Comparison of ENCODE assay signal across 8 cellular contexts in the genomic region with DNA sequence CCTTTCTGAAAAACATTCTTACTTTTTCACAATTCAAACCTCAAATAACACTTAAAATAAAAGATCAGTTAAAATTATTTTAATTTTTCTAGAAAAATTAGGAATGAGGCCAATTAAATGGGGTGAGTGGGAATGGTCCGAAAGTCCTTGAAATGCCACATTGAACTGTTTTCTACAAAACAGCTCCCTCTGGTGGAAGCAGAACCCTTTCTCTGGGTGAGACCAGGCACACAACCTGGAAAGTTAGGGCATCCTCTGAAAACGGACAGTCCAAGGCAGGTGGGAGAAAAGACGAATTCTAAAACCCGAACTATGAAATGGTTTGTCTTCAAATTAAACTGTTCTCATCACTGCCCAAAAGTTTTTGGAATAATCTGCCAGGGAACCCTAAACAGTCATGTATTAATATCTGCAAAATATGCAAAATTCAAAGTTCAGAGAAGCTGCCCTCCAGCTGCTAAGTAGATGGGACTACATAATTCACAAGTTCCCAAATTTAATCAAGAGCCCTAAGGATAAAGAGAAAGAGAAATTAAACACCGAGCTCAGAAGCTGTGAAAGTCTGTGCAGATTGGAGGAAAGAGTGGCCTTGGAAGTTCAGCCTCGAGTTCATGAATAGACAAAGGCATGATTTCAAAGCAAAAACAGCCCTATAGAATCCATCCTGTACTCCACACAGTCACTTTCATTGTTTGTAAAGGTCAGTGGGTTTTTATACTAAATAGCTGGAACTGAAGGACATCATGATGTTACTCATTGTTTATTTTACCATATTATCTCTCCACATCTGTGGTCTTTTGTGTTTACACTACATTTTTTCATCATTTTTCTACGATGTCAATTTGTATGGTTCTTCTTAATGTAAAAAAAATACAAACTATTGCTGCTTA.
DNase-seq lines count a peak whose midpoint lies in the region; ATAC-seq and TF ChIP-seq lines count a peak whose summit lies in the region.

No MANE protein-coding gene starts in this region.

- H3K4me1 Mint-ChIP-seq in neural progenitor cell, result peaks cover 4% of the 10 kb centered on the region

- H3K79me2 ChIP-seq in fibroblast of lung (ENCODE audit: control insufficient read depth, insufficient read depth, low read length) (no peaks in the 10 kb centered on the region), neural progenitor cell (ENCODE audit: low read depth) (no peaks in the 10 kb centered on the region)

- no peaks in the 10 kb centered on the region for H3K27me3 ChIP-seq in fibroblast of lung (ENCODE audit: control insufficient read depth, insufficient read depth, low read length)
- H3K27me3 ChIP-seq in neural progenitor cell, result no peaks in the 10 kb centered on the region

- peaks cover 2% of the 10 kb centered on the region for H3K9me3 Mint-ChIP-seq in neural progenitor cell

- no peak overlapping the region for H3K9ac ChIP-seq in fibroblast of lung (ENCODE audit: insufficient read depth, low read length)
- no peak overlapping the region for H3K9ac ChIP-seq in neural progenitor cell

- H3K36me3 ChIP-seq in fibroblast of lung (ENCODE audit: control insufficient read depth, insufficient read depth, low read length) (no peaks in the 10 kb centered on the region), neural progenitor cell (no peaks in the 10 kb centered on the region)

- H3K4me3 Mint-ChIP-seq in neural progenitor cell, result no peak overlapping the region

- H3K4me1 ChIP-seq in fibroblast of lung (ENCODE audit: control insufficient read depth, extremely low read depth, insufficient read depth, low read length), result peaks cover 4% of the 10 kb centered on the region
- no peaks in the 10 kb centered on the region for H3K4me1 ChIP-seq in neural progenitor cell

- H3K9me3 ChIP-seq in fibroblast of lung (ENCODE audit: control insufficient read depth, insufficient read depth, low read depth, low read length) (no peaks in the 10 kb centered on the region), neural progenitor cell (ENCODE audit: low read depth) (no peaks in the 10 kb centered on the region)

- no peak overlapping the region for H3K27ac Mint-ChIP-seq in neural progenitor cell

- H2AFZ ChIP-seq in fibroblast of lung (ENCODE audit: low read length) (no peak overlapping the region), neural progenitor cell (replicated peaks) (no peak overlapping the region)

- no peak for ATAC-seq in GM18909 (IDR thresholded peaks at IDR 0.05; ENCODE audit: poor library complexity, unreplicated experiment)

- H3K27ac ChIP-seq in fibroblast of lung (ENCODE audit: insufficient read depth, low read length) (no peak overlapping the region), neural progenitor cell (no peak overlapping the region)

- no peaks in the 10 kb centered on the region for H4K20me1 ChIP-seq in fibroblast of lung (ENCODE audit: control insufficient read depth, extremely low read depth, insufficient read depth, low read length)
- no peaks in the 10 kb centered on the region for H4K20me1 ChIP-seq in neural progenitor cell (ENCODE audit: low read depth)

- H3K4me3 ChIP-seq in Jurkat, Clone E6-1 (ENCODE audit: low read length), result no peak overlapping the region
- H3K4me3 ChIP-seq in fibroblast of lung (replicated peaks in 1 of 4; ENCODE audit: control extremely low read depth in 1 of 4, insufficient read depth in 1 of 4, low read depth in 3 of 4, low read length in 4 of 4) (peak overlapping the region in 1 of 4 experiments; percentile 19), neural progenitor cell (no peak overlapping the region)

- no peaks in the 10 kb centered on the region for H3F3A ChIP-seq in neural progenitor cell (ENCODE audit: low read depth)

- peak; percentile 23 for DNase-seq in SIG-M5 treated with dmso at 0.1 percent for 504 hours (lab: John Stamatoyannopoulos, UW; ENCODE audit: unreplicated experiment)
- DNase-seq in SIG-M5 (lab: John Stamatoyannopoulos, UW), result no peak
- DNase-seq in Jurkat, Clone E6-1 (ENCODE audit: low read depth, low spot score), result peak; percentile 26
- DNase-seq in SW480 (ENCODE audit: low spot score), result peak; percentile 42
- peak; percentile 37 to 80 for DNase-seq in fibroblast of lung (ENCODE audit: low read depth in 2 of 2)
- DNase-seq in neural progenitor cell (ENCODE audit: low spot score), result peak; percentile 79
- no peak for DNase-seq in NK-92 treated with Interleukin-12 subunit alpha and Interleukin-12 subunit beta, amount 100 ng/mL, for 24 hours (lab: John Stamatoyannopoulos, UW)

- TF ChIP-seq CTCF in fibroblast of lung (conservative IDR thresholded peaks at IDR 0.05 in 1 of 2, IDR thresholded peaks at IDR 0.05 in 1 of 2; ENCODE audit: low read depth in 1 of 2, low read length in 2 of 2), result peak; percentile 81 to 84
- TF ChIP-seq CTCF in neural progenitor cell (IDR thresholded peaks at IDR 0.05), result peak; percentile 81

- H3K27me3 Mint-ChIP-seq in neural progenitor cell (ENCODE audit: insufficient read depth, low read depth), result no peaks in the 10 kb centered on the region

- H3K4me2 ChIP-seq in fibroblast of lung (ENCODE audit: extremely low read depth, insufficient read depth, low read length), result no peak overlapping the region
- no peak overlapping the region for H3K4me2 ChIP-seq in neural progenitor cell

- H3K36me3 Mint-ChIP-seq in neural progenitor cell, result no peaks in the 10 kb centered on the region

Comparison
In these comparisons a context has a peak if more than half of its experiments do, and no peak if none do; other contexts are left out.
1. DNase-seq: peak in SIG-M5 treated with dmso at 0.1 percent for 504 hours (single experiment), Jurkat, Clone E6-1 (single experiment), SW480 (single experiment), fibroblast of lung (2 of 2) and neural progenitor cell (single experiment); none in SIG-M5 (single experiment) and NK-92 treated with Interleukin-12 subunit alpha and Interleukin-12 subunit beta, amount 100 ng/mL, for 24 hours (single experiment).